ENCODE assay signal across 8 cellular contexts in genomic region chr5:125410501-125411162, GRCh38.
DNase-seq lines count a peak whose midpoint lies in the region; ATAC-seq and TF ChIP-seq lines count a peak whose summit lies in the region.

No MANE protein-coding gene starts in this region.

- WGBS in stomach, 5 donors, result 16 to 26% (median 22%) methylated on average over 2 of the region's 2 CpGs

- H3K4me1 ChIP-seq in SJSA1 (replicated peaks) (peaks cover 56% of the 10 kb centered on the region), stomach (peaks cover 39 to 62% (median 54%) of the 10 kb centered on the region in 4 donors)

- TF ChIP-seq EP300 in stomach (IDR thresholded peaks at IDR 0.05), result no peak

- no peaks in the 10 kb centered on the region for H3K27me3 ChIP-seq in SJSA1 (replicated peaks)
- H3K27me3 ChIP-seq in stomach, result no peaks in the 10 kb centered on the region

- no peaks in the 10 kb centered on the region for H3K36me3 ChIP-seq in SJSA1
- H3K36me3 ChIP-seq in stomach, result no peaks in the 10 kb centered on the region

- TF ChIP-seq CTCF in stomach (IDR thresholded peaks at IDR 0.05), result no peak

- peak overlapping the region; percentile 98 for H3K27ac ChIP-seq in SJSA1
- H3K27ac ChIP-seq in stomach, result peak overlapping the region; percentile 75 to 88 (median 82)

- no peaks in the 10 kb centered on the region for H3K9me3 ChIP-seq in SJSA1 (replicated peaks)
- peaks cover 0 to 9% (median 3%) of the 10 kb centered on the region in 4 donors for H3K9me3 ChIP-seq in stomach

- H3K4me3 ChIP-seq in SJSA1, result no peak overlapping the region
- no peak overlapping the region for H3K4me3 ChIP-seq in stomach

- ATAC-seq in stimulated activated naive CD8-positive, alpha-beta T cell treated with anti-CD3 and anti-CD28 coated beads, Interleukin-15, Interleukin-2, amounts not matched to agents 100 U/mL and 50 U/mL, for 24 hours, result no peak
- ATAC-seq in GM21529 (IDR thresholded peaks at IDR 0.05; ENCODE audit: unreplicated experiment), result no peak

- peak; percentile 15 for DNase-seq in HPDE6-E6E7 (ENCODE audit: extremely low spot score)
- DNase-seq in SJSA1 (ENCODE audit: low read depth in 1 of 2, low spot score in 2 of 2), result peak in 1 of 2 experiments; percentile 93
- DNase-seq in globus pallidus (ENCODE audit: low spot score), result peak; percentile 66
- no peak for DNase-seq in stomach
- no peak for DNase-seq in NCI-H1930 (lab: John Stamatoyannopoulos, UW)
- no peak for DNase-seq in SW480 (ENCODE audit: low spot score)
- DNase-seq in stimulated activated naive CD8-positive, alpha-beta T cell treated with anti-CD3 and anti-CD28 coated beads, Interleukin-15, Interleukin-2, amounts not matched to agents 100 U/mL and 50 U/mL, for 24 hours, result no peak

- intact Hi-C loops in stomach (cut with DNase I; ENCODE audit: low total_unique reads), result no loop called here

- TF ChIP-seq POLR2A in stomach (IDR thresholded peaks at IDR 0.05), result no peak

Comparison
In these comparisons a context has a peak if more than half of its experiments do, and no peak if none do; other contexts are left out.
1. DNase-seq: peak in HPDE6-E6E7 (single experiment) and globus pallidus (single experiment); none in stomach (single experiment), NCI-H1930 (0 of 2), SW480 (single experiment) and stimulated activated naive CD8-positive, alpha-beta T cell treated with anti-CD3 and anti-CD28 coated beads, Interleukin-15, Interleukin-2, amounts not matched to agents 100 U/mL and 50 U/mL, for 24 hours (single experiment).